Comparison of ENCODE assay signal across 1 cellular context in genomic region chr10:124717911-124718734, GRCh38.
TF ChIP-seq lines count a peak whose summit lies in the region.

No MANE protein-coding gene starts in this region.

TF ChIP-seq in K562, 482 proteins besides CTCF, POLR2A, EP300 and RAD21 (continued from another document and continues in another):
- TF ChIP-seq CHD7 (IDR thresholded peaks at IDR 0.05; ENCODE audit: low read depth, low read length) (no peak), XRCC5 (IDR thresholded peaks at IDR 0.05; ENCODE audit: low read depth, low read length) (no peak), TAF9B (IDR thresholded peaks at IDR 0.05; ENCODE audit: partially characterized antibody) (peak; percentile 78), ZNF12 (CRISPR knock-in tag; IDR thresholded peaks at IDR 0.05) (no peak), TEAD2 (tag; IDR thresholded peaks at IDR 0.05) (no peak), DIDO1 (tag; IDR thresholded peaks at IDR 0.05; ENCODE audit: low read depth) (no peak), ZC3H8 (IDR thresholded peaks at IDR 0.05) (no peak), CCAR2 (IDR thresholded peaks at IDR 0.05; ENCODE audit: low read depth, low read length) (no peak), AFF1 (IDR thresholded peaks at IDR 0.05; ENCODE audit: low read depth in 1 of 2, partially characterized antibody in 2 of 2) (peak in 1 of 2 experiments; percentile 72), GTF2A2 (tag; IDR thresholded peaks at IDR 0.05) (no peak), SIN3B (IDR thresholded peaks at IDR 0.05; ENCODE audit: low read depth) (no peak), ETV1 (tag; conservative IDR thresholded peaks at IDR 0.05; ENCODE audit: low read depth) (peak; percentile 77), NFIX (CRISPR knock-in tag; IDR thresholded peaks at IDR 0.05; ENCODE audit: low read depth) (no peak), DLX4 (CRISPR knock-in tag; IDR thresholded peaks at IDR 0.05) (no peak), ZBTB33 (CRISPR knock-in tag; IDR thresholded peaks at IDR 0.05) (no peak), MAZ (CRISPR knock-in tag; conservative IDR thresholded peaks at IDR 0.05 in 1 of 2, IDR thresholded peaks at IDR 0.05 in 1 of 2) (peak in 1 of 2 experiments; percentile 62; a peak in 1 of 4 replicates), SNIP1 (IDR thresholded peaks at IDR 0.05; ENCODE audit: low read depth) (no peak), ZNF609 (CRISPR knock-in tag; IDR thresholded peaks at IDR 0.05; ENCODE audit: borderline replicate concordance) (no peak), ZNF79 (CRISPR knock-in tag; IDR thresholded peaks at IDR 0.05; ENCODE audit: low read depth) (no peak), POLR3G (IDR thresholded peaks at IDR 0.05; ENCODE audit: extremely low read depth, insufficient read length, insufficient replicate concordance) (no peak), ARID4B (CRISPR knock-in tag; IDR thresholded peaks at IDR 0.05) (no peak), ELF2 (CRISPR knock-in tag; IDR thresholded peaks at IDR 0.05) (no peak), ARHGAP35 (IDR thresholded peaks at IDR 0.05; ENCODE audit: partially characterized antibody) (no peak)
